In the genomic region with DNA sequence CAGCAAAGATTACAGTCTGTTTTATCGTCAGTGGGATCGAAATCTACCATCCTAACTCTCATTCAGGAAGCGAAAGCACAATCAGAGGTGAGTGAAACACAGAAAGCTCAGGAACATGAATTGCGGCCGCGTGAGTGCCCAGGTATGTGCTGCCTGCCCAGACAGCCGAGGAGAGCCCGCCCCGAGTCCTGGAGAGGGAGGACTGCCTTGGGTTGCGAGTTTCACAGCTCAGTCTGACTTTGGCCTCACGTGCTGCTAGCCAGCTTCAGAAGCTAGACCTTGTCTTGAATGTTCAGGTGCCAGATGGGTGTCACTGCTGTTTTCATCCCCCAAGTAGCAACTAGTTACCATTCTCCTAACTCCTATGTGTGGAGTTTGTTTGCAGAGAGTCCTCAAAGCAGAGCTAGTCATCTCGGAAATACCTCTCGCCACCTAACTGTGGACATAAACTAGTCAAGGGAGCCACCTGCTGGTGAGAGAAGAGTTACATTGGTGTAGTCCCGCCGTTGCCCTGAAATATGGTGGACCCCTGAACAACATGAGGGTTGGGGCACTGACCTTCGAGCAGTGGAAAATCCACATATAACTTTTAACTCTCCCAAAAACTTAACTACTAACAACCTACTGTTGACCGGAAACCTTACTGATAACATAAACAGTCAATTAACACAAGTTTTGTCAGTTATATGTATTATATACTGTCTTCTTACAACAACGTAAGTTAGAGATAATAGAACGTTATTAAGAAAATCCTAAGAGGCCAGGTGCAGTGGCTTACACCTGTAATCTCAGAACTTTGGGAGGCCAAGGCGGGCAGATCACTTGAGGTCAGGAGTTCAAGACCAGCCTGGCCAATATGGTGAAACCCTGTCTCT, we compare ENCODE assay signal across 8 cellular contexts.
DNase-seq lines count a peak whose midpoint lies in the region; TF ChIP-seq lines count a peak whose summit lies in the region.

No MANE protein-coding gene starts in this region.

- H3K36me3 ChIP-seq in GM23248 (ENCODE audit: low read depth), result peaks cover under 1% of the 10 kb centered on the region; the same call in 1 of the 2 replicates
- H3K36me3 ChIP-seq in KMS-11 (ENCODE audit: insufficient read depth), result no peaks in the 10 kb centered on the region
- no peaks in the 10 kb centered on the region for H3K36me3 ChIP-seq in neural cell (ENCODE audit: insufficient read depth, low read length)

- H3K9me2 ChIP-seq in GM23248 (ENCODE audit: insufficient read depth) (no peaks in the 10 kb centered on the region), neural cell (ENCODE audit: insufficient read depth, low read length) (no peaks in the 10 kb centered on the region)

- peak; percentile 86 for DNase-seq in ELR (ENCODE audit: low read depth)
- DNase-seq in GM23248, result peak; percentile 86
- DNase-seq in OCI-M1 (lab: John Stamatoyannopoulos, UW), result peak; percentile 82
- DNase-seq in activated T-cell treated with anti-CD3 and anti-CD28 coated beads for 24 hours (ENCODE audit: low read depth), result peak; percentile 56
- DNase-seq in fibroblast of gingiva (ENCODE audit: low read depth), result peak; percentile 56
- peak; percentile 91 for DNase-seq in superior temporal gyrus (ENCODE audit: extremely low spot score)

- H3K79me2 ChIP-seq in GM23248 (ENCODE audit: insufficient read depth) (no peaks in the 10 kb centered on the region), KMS-11 (ENCODE audit: insufficient read depth, low read depth) (no peaks in the 10 kb centered on the region), neural cell (replicated peaks; ENCODE audit: insufficient read depth, low read length) (no peaks in the 10 kb centered on the region)

- H3K9ac ChIP-seq in GM23248 (no peak overlapping the region), KMS-11 (no peak overlapping the region), neural cell (ENCODE audit: low read length) (no peak overlapping the region)

- H3F3A ChIP-seq in GM23248 (ENCODE audit: insufficient read depth) (peaks cover 13% of the 10 kb centered on the region; the same call in 1 of the 2 replicates), neural cell (ENCODE audit: insufficient read depth, low read length, poor library complexity, severe bottlenecking) (no peaks in the 10 kb centered on the region)

- H3K4me1 ChIP-seq in GM23248 (ENCODE audit: insufficient read depth) (no peaks in the 10 kb centered on the region), KMS-11 (ENCODE audit: low read depth, poor library complexity, severe bottlenecking) (peaks cover 15% of the 10 kb centered on the region)

- TF ChIP-seq RAD21 in neural cell (conservative IDR thresholded peaks at IDR 0.05), result peak; percentile 82

- in situ Hi-C loops in GM23248 (cut with MboI), result loop anchor here (5.0 to 10.0 kb wide), 2 partner anchors 271 to 518 kb away; no protein-coding TSS in a partner anchor

- H3K27ac ChIP-seq in GM23248, result no peak overlapping the region
- H3K27ac ChIP-seq in KMS-11, result no peak overlapping the region
- H3K27ac ChIP-seq in neural cell (ENCODE audit: low read length), result no peak overlapping the region

- H3K27me3 ChIP-seq in GM23248 (replicated peaks; ENCODE audit: insufficient read depth) (no peaks in the 10 kb centered on the region), KMS-11 (ENCODE audit: insufficient read depth, low read depth) (no peaks in the 10 kb centered on the region), neural cell (ENCODE audit: insufficient read depth, low read depth, low read length) (no peaks in the 10 kb centered on the region)

- no peak overlapping the region for H3K4me2 ChIP-seq in GM23248 (ENCODE audit: unreplicated experiment)
- peak overlapping the region; percentile 46 for H3K4me2 ChIP-seq in KMS-11
- no peak overlapping the region for H3K4me2 ChIP-seq in neural cell (ENCODE audit: low read length)

- TF ChIP-seq CTCF in KMS-11 (conservative IDR thresholded peaks at IDR 0.05; ENCODE audit: low read depth, low read length) (peak; percentile 90), neural cell (IDR thresholded peaks at IDR 0.05; ENCODE audit: poor library complexity, severe bottlenecking) (peak; percentile 81)

- H2AFZ ChIP-seq in GM23248 (no peak overlapping the region), KMS-11 (ENCODE audit: low read depth) (peak overlapping the region; percentile 35), neural cell (ENCODE audit: low read depth, low read length) (no peak overlapping the region)

- H3K9me3 ChIP-seq in GM23248 (ENCODE audit: low read depth) (no peaks in the 10 kb centered on the region), neural cell (ENCODE audit: low read length) (no peaks in the 10 kb centered on the region)

- H4K20me1 ChIP-seq in GM23248 (ENCODE audit: insufficient read depth) (no peaks in the 10 kb centered on the region), KMS-11 (ENCODE audit: insufficient read depth) (no peaks in the 10 kb centered on the region), neural cell (ENCODE audit: insufficient read depth) (no peaks in the 10 kb centered on the region)

- 63 to 65% methylated on average over 18 to 20 of the region's 20 CpGs for WGBS in GM23248 (ENCODE audit: low coverage in 1 of 2, low lambda C conversion rate in 2 of 2, missing lambda C conversion rate in 2 of 2), 2 experiments

- no peak overlapping the region for H3K4me3 ChIP-seq in GM23248
- H3K4me3 ChIP-seq in KMS-11 (IDR thresholded peaks at IDR 0.05; ENCODE audit: insufficient read depth, low read depth, low read length), result no peak overlapping the region
- no peak overlapping the region for H3K4me3 ChIP-seq in neural cell (ENCODE audit: low read length)

- TF ChIP-seq EP300 in neural cell (conservative IDR thresholded peaks at IDR 0.05; ENCODE audit: poor library complexity, severe bottlenecking), result no peak

TF ChIP-seq in neural cell, 6 proteins besides CTCF, POLR2A, EP300 and RAD21:
- TF ChIP-seq SMC3 (conservative IDR thresholded peaks at IDR 0.05; ENCODE audit: poor library complexity), result peak; percentile 85
- TF ChIP-seq TAF1 (IDR thresholded peaks at IDR 0.05; ENCODE audit: low read depth), result no peak
